Comparison of ENCODE assay signal across 18 cellular contexts in the genomic region with DNA sequence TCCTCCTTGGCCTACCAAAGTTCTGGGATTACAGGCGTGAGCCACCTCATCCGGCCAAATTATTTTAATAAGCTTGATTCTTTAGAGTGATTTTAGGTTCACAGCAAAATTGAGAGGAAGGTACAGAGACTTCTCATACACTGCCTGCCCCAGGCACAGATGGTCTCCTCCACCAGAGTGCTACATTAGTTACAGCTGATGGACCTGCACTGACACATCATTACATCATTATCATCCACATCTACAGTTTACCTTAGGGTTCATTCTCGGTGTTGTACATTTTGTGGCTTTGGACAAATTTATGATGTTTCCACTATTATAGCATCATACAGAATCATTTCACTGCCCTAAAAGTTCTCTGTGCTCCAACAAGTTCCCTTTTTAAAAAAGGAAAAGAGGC. TPM values are rescaled to one million over a fixed set of nuclear protein-coding genes. Genes with fewer than 3 reads are reported as not detected.
DNase-seq lines count a peak whose midpoint lies in the region; ATAC-seq and TF ChIP-seq lines count a peak whose summit lies in the region.
"Had no signal": no experiment of that assay in that cellular context is flagged by ENCODE, and none has a peak within 500 bp of the region (broad histone marks: within the 10 kb centered on the region; RNA-seq: fewer than 3 reads in every experiment).

No MANE protein-coding gene starts in this region.

- H3K79me2 ChIP-seq in OCI-LY7 (ENCODE audit: insufficient read depth, low read depth, low read length) (peaks cover 3% of the 10 kb centered on the region; the same call in 1 of the 2 replicates), neural progenitor cell (ENCODE audit: low read depth) (peaks cover 4% of the 10 kb centered on the region)

- H4K8ac ChIP-seq in IMR-90 (ENCODE audit: low read depth in 2 of 2, low read length in 2 of 2), result no peak overlapping the region

- intact Hi-C loops in IMR-90 (cut with micrococcal nuclease), result no loop called here
- intact Hi-C loops in OCI-LY7 (cut with micrococcal nuclease; ENCODE audit: unreplicated experiment), result no loop called here

- H2AFZ ChIP-seq in IMR-90 (replicated peaks; ENCODE audit: low read length, poor library complexity) (no peak overlapping the region), OCI-LY7 (ENCODE audit: low read length) (peak overlapping the region; percentile 49; the same call in 1 of the 2 replicates), neural progenitor cell (replicated peaks) (peak overlapping the region; percentile 82)

- H3K79me1 ChIP-seq in IMR-90 (ENCODE audit: low read depth in 1 of 2, low read length in 2 of 2), result peaks cover 3 to 5% of the 10 kb centered on the region in 2 experiments; a peak in 3 of 4 replicates

- no peak for ATAC-seq in IMR-90 (ENCODE audit: low read depth)
- ATAC-seq in HG03457 (IDR thresholded peaks at IDR 0.05; ENCODE audit: unreplicated experiment), result no peak
- ATAC-seq in GM21515 (IDR thresholded peaks at IDR 0.05; ENCODE audit: unreplicated experiment), result no peak
- ATAC-seq: Panc1, T-cell had no signal

- dilution Hi-C loops in IMR-90 (cut with HindIII; ENCODE audit: low sequenced_read_pairs, unreplicated experiment), result no loop called here

- H3K56ac ChIP-seq in IMR-90 (ENCODE audit: extremely low read depth, insufficient read depth, low read length), result no peak overlapping the region

- H3K27me3 Mint-ChIP-seq in neural progenitor cell (ENCODE audit: insufficient read depth, low read depth), result peaks cover 5% of the 10 kb centered on the region
- H3K27me3 Mint-ChIP-seq: CD4-positive, alpha-beta T cell; T-cell had no signal

- H3K36me3 ChIP-seq in IMR-90 (ENCODE audit: control insufficient read depth, insufficient read depth, low read length) (no peaks in the 10 kb centered on the region), OCI-LY7 (ENCODE audit: insufficient read depth, low read length) (no peaks in the 10 kb centered on the region), neural progenitor cell (no peaks in the 10 kb centered on the region)

- no peak overlapping the region for H2BK120ac ChIP-seq in IMR-90 (ENCODE audit: low read depth, low read length)

- no peaks in the 10 kb centered on the region for H3K4me1 ChIP-seq in IMR-90 (ENCODE audit: control insufficient read depth, insufficient read depth, low read length)
- peaks cover 7% of the 10 kb centered on the region for H3K4me1 ChIP-seq in OCI-LY7 (ENCODE audit: insufficient read depth, low read length, poor library complexity, severe bottlenecking)
- peaks cover 14% of the 10 kb centered on the region for H3K4me1 ChIP-seq in neural progenitor cell

- no peaks in the 10 kb centered on the region for H3K36me3 Mint-ChIP-seq in neural progenitor cell

- no peak overlapping the region for H2BK15ac ChIP-seq in IMR-90 (ENCODE audit: low read depth, low read length)

- H3K4me3 ChIP-seq in IMR-90 (ENCODE audit: insufficient read depth, low read depth, low read length), result no peak overlapping the region
- H3K4me3 ChIP-seq in OCI-LY7 (ENCODE audit: low read depth, low read length, poor library complexity, severe bottlenecking), result no peak overlapping the region
- H3K4me3 ChIP-seq in neural progenitor cell, result no peak overlapping the region

- no peak overlapping the region for H3K14ac ChIP-seq in IMR-90 (replicated peaks; ENCODE audit: low read depth, low read length)

- in situ Hi-C loops in IMR-90 (cut with MboI; ENCODE audit: low sequenced_read_pairs), result loop anchor here (10.0 kb wide), 1 partner anchor 433 kb away; the partner anchor contains the start of gene THPO

- H3K9ac ChIP-seq in IMR-90 (ENCODE audit: low read depth, low read length), result no peak overlapping the region
- no peak overlapping the region for H3K9ac ChIP-seq in neural progenitor cell

- DNase-seq in ELR (ENCODE audit: low read depth), result peak; percentile 33
- peak; percentile 28 for DNase-seq in IMR-90
- no peak for DNase-seq in OCI-LY7 (ENCODE audit: low spot score)
- no peak for DNase-seq in neural progenitor cell (ENCODE audit: low spot score)
- DNase-seq in amygdala (lab: John Stamatoyannopoulos, UW), result no peak
- DNase-seq: CD4-positive, alpha-beta T cell; COR-L47; DND-41; KBM-7; NCI-H1105; NCI-H146; NCI-H2081; NCI-H446 treated with DMSO at 0.1 percent for 48 hours; SIG-M5; T-cell had no signal

- TF ChIP-seq RAD21 in IMR-90 (IDR thresholded peaks at IDR 0.05; ENCODE audit: low read length), result no peak

- BruUV-seq in IMR-90 (replicated peaks; lab: Mats Ljungman, UMichigan), result no TSS peak
- BruUV-seq in OCI-LY7 (replicated peaks; lab: Mats Ljungman, UMichigan), result no TSS peak

- H4K20me1 ChIP-seq in IMR-90 (ENCODE audit: insufficient read depth, low read length), result no peaks in the 10 kb centered on the region
- H4K20me1 ChIP-seq in OCI-LY7 (ENCODE audit: insufficient read depth, low read length), result no peaks in the 10 kb centered on the region
- no peaks in the 10 kb centered on the region for H4K20me1 ChIP-seq in neural progenitor cell (ENCODE audit: low read depth)

- no peak overlapping the region for H3K27ac Mint-ChIP-seq in neural progenitor cell
- H3K27ac Mint-ChIP-seq: CD4-positive, alpha-beta T cell; T-cell had no signal

- TF ChIP-seq CTCF in IMR-90 (conservative IDR thresholded peaks at IDR 0.05; ENCODE audit: low read depth, low read length), result no peak
- TF ChIP-seq CTCF in OCI-LY7 (conservative IDR thresholded peaks at IDR 0.05; ENCODE audit: low read length), result no peak
- no peak for TF ChIP-seq CTCF in neural progenitor cell (IDR thresholded peaks at IDR 0.05)

- no peak for TF ChIP-seq POLR2A in IMR-90 (IDR thresholded peaks at IDR 0.05; ENCODE audit: low read depth, low read length)

- H3K9me3 ChIP-seq in IMR-90 (ENCODE audit: control insufficient read depth, insufficient read depth, low read length) (no peaks in the 10 kb centered on the region), OCI-LY7 (ENCODE audit: low read length) (no peaks in the 10 kb centered on the region), neural progenitor cell (ENCODE audit: low read depth) (no peaks in the 10 kb centered on the region)

- H3K27me3 ChIP-seq in IMR-90 (ENCODE audit: control insufficient read depth, insufficient read depth, low read length) (no peaks in the 10 kb centered on the region), neural progenitor cell (no peaks in the 10 kb centered on the region)

- no peak overlapping the region for H3K4me2 ChIP-seq in IMR-90 (ENCODE audit: low read depth, low read length)
- no peak overlapping the region for H3K4me2 ChIP-seq in OCI-LY7 (ENCODE audit: low read length)
- peak overlapping the region; percentile 50 for H3K4me2 ChIP-seq in neural progenitor cell

- no peak overlapping the region for H4K91ac ChIP-seq in IMR-90 (ENCODE audit: insufficient read depth, low read depth, low read length)

- no peak overlapping the region for H2BK5ac ChIP-seq in IMR-90 (ENCODE audit: low read depth, low read length, poor library complexity, severe bottlenecking)

- no peak overlapping the region for H4K5ac ChIP-seq in IMR-90 (ENCODE audit: low read depth, low read length)

- no peak overlapping the region for H3K18ac ChIP-seq in IMR-90 (ENCODE audit: low read depth, low read length)

- POLR2A ChIA-PET in IMR-90 (lab: Charles Lee; ENCODE audit: unreplicated experiment), result no interaction called here
- POLR2A ChIA-PET in OCI-LY7 (lab: Charles Lee), result interaction anchor here (1.1 to 1.4 kb wide), 2 partner anchors 9 to 42 kb away, joined by 5 read pairs; no protein-coding TSS in a partner anchor

- H3K23ac ChIP-seq in IMR-90 (ENCODE audit: low read depth, low read length), result no peak overlapping the region

- WGBS in IMR-90 (ENCODE audit: extremely low coverage in 2 of 2, insufficient read length in 1 of 2), 2 experiments, result no CpG with 5 or more reads among the region's 3 CpGs

- no peaks in the 10 kb centered on the region for H3K9me2 ChIP-seq in OCI-LY7 (ENCODE audit: insufficient read depth, low read length)

- no peak overlapping the region for H3K4me3 Mint-ChIP-seq in neural progenitor cell
- H3K4me3 Mint-ChIP-seq: CD4-positive, alpha-beta T cell; T-cell had no signal

- no peak overlapping the region for H2AK5ac ChIP-seq in IMR-90 (ENCODE audit: low read depth, low read length)

- H2AK9ac ChIP-seq in IMR-90 (replicated peaks; ENCODE audit: low read depth, low read length, poor library complexity), result no peak overlapping the region

- no peaks in the 10 kb centered on the region for H3K9me3 Mint-ChIP-seq in neural progenitor cell
- H3K9me3 Mint-ChIP-seq: CD4-positive, alpha-beta T cell; T-cell had no signal

- H3K27ac ChIP-seq in IMR-90 (ENCODE audit: insufficient read depth, low read length), result no peak overlapping the region
- H3K27ac ChIP-seq in OCI-LY7 (ENCODE audit: low read depth, low read length, poor library complexity, severe bottlenecking), result no peak overlapping the region
- no peak overlapping the region for H3K27ac ChIP-seq in neural progenitor cell

- CTCF ChIA-PET in IMR-90 (lab: Yijun Ruan, JAX) (interaction anchor here (1.2 to 1.5 kb wide), 2 partner anchors 246 to 253 kb away, joined by 4 to 6 read pairs; partner anchors contain the start of gene EPHB3), OCI-LY7 (lab: Charles Lee; ENCODE audit: unreplicated experiment) (interaction anchor here (0.5 kb wide), 1 partner anchor 38 kb away, joined by 3 read pairs; no protein-coding TSS in a partner anchor)

- H3K4me1 Mint-ChIP-seq in neural progenitor cell, result peaks cover 6% of the 10 kb centered on the region

- no peak overlapping the region for H2BK20ac ChIP-seq in IMR-90 (ENCODE audit: low read depth, low read length)

- H3F3A ChIP-seq in neural progenitor cell (ENCODE audit: low read depth), result peaks cover 20% of the 10 kb centered on the region

- H3K4ac ChIP-seq in IMR-90 (ENCODE audit: low read depth, low read length), result no peak overlapping the region

- H3K9me1 ChIP-seq in IMR-90 (ENCODE audit: insufficient read depth, low read length), result 0 out of 2 replicates have a peak, but pooled peaks cover under 1% of the 10 kb centered on the region

TF ChIP-seq in IMR-90, 13 proteins besides CTCF, POLR2A, EP300 and RAD21 (continues in another document):
- TF ChIP-seq RCOR1 (IDR thresholded peaks at IDR 0.05; ENCODE audit: insufficient replicate concordance, low read length) (no peak), USF2 (IDR thresholded peaks at IDR 0.05; ENCODE audit: low read depth, low read length) (no peak), RFX5 (IDR thresholded peaks at IDR 0.05; ENCODE audit: low read depth, low read length) (no peak)

RNA-seq across cellular contexts. Expression of gene VPS8, which starts 4.4 kb away (rescaled TPM):
- 52.5 and 56.1 TPM in 2 replicates for total RNA-seq in IMR-90 (2012; rRNA removed)
- polyA plus RNA-seq in IMR-90 (2012; rRNA removed), result 13.1 and 14.0 TPM in 2 replicates
- 1.9 and 3.2 TPM in 2 replicates for polyA plus RNA-seq in IMR-90 (2012; cell fraction: cytosol; rRNA removed)
- 11.9 and 55.8 TPM in 2 replicates for polyA plus RNA-seq in IMR-90 (2012; cell fraction: nucleus; rRNA removed; ENCODE audit: low replicate concordance)
- total RNA-seq in OCI-LY7 (2014; rRNA removed; shearing (Covaris generic)), result 33.5 and 38.6 TPM in 2 replicates
- total RNA-seq in OCI-LY7 (2022), result 44.9 and 45.9 TPM in 2 replicates
- total RNA-seq in neural progenitor cell (ENCODE audit: low replicate concordance), result 49.1 and 93.1 TPM in 2 replicates

Comparison
In these comparisons a context has a peak if more than half of its experiments do, and no peak if none do; other contexts are left out.
1. DNase-seq: peak in ELR (single experiment) and IMR-90 (single experiment); none in OCI-LY7 (single experiment), neural progenitor cell (single experiment) and amygdala (0 of 56).